Comparison of ENCODE assay signal across 8 cellular contexts in the genomic region with DNA sequence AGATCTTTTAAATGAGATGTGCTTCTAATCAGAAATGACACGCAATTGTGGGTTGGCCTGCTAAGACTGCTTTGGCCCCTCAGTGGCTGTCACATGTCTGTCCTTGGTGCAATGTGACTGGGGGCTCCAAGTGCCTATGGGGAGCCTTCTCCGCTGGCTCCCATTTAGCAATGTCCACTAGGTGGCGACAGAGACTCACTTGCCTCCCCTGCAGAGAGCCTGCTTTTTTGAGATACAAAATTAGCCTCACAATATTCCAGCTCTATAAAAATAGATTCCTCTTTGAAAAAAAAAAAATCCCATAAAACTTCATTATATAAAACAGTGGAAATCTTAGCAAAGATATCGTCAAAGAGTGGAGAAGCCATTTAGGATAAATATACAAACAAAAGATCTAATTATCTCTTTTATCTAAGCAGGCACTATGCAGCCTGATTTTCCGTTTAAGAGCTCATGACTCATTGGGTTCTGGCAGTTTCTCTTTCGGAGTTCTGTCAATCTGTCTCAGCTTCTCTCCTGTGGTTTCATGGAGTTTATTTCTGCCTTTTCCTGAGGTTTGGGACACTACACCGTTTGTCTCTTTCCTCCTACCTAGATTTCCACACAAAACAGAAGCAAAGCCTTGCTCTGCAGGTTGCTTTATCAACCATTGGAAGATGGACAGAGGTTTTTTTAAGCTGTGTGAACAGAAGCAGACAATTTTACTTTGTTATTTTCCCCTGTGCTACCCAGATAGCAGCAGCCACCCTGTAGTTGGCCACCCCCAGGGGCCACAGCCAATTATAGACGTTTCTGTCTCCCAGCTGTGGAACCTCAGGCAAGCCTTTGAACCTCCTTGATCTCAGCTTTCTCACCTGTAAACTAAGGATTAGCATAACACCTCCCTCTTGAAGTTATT.
DNase-seq lines count a peak whose midpoint lies in the region; ATAC-seq and TF ChIP-seq lines count a peak whose summit lies in the region.

No MANE protein-coding gene starts in this region.

- peak overlapping the region; percentile 47 to 82 (median 61) for H3K27ac ChIP-seq in gastrocnemius medialis

- no peak overlapping the region for H3K27ac Mint-ChIP-seq in Calu3 (ENCODE audit: unreplicated experiment)
- H3K27ac Mint-ChIP-seq in T-helper 2 cell treated with Interferon-gamma antibody and Interleukin-4, amounts not matched to agents 5 μg/mL and 100 μg/mL, for 36 hours: no peak overlapping the region

- H3K9me3 Mint-ChIP-seq in Calu3 (ENCODE audit: low read depth, unreplicated experiment): no peaks in the 10 kb centered on the region
- no peaks in the 10 kb centered on the region for H3K9me3 Mint-ChIP-seq in T-helper 2 cell treated with Interferon-gamma antibody and Interleukin-4, amounts not matched to agents 5 μg/mL and 100 μg/mL, for 36 hours

- peak; percentile 78 for DNase-seq in Calu3
- DNase-seq in NAMALWA (ENCODE audit: low spot score): peak; percentile 79
- peak; percentile 57 for DNase-seq in T-helper 2 cell treated with Interferon-gamma antibody and Interleukin-4, amounts not matched to agents 5 μg/mL and 100 μg/mL, for 36 hours (ENCODE audit: low spot score)
- peak; percentile 87 for DNase-seq in astrocyte of the hippocampus (ENCODE audit: low read depth, low spot score)
- peak; percentile 69 to 70 for DNase-seq in hippocampal formation (lab: John Stamatoyannopoulos, UW)
- DNase-seq in gastrocnemius medialis: peak; percentile 41 to 62
- DNase-seq in mesenteric fat pad (ENCODE audit: low spot score): no peak

- peaks cover 8 to 10% of the 10 kb centered on the region in 2 donors for H3K4me1 ChIP-seq in gastrocnemius medialis

- TF ChIP-seq CTCF in Calu3 (IDR thresholded peaks at IDR 0.05; ENCODE audit: unreplicated experiment) (peak; percentile 92), gastrocnemius medialis (IDR thresholded peaks at IDR 0.05 in 4 of 5, conservative IDR thresholded peaks at IDR 0.05 in 1 of 5) (peak; percentile 85 to 98 (median 94))

- in situ Hi-C loops in gastrocnemius medialis (cut with MboI; ENCODE audit: low sequenced_read_pairs in 4 of 4): loop anchor here (5.0 to 25.0 kb wide), 4 partner anchors 34 to 224 kb away; no protein-coding TSS in a partner anchor

- H3K27me3 ChIP-seq in gastrocnemius medialis: no peaks in the 10 kb centered on the region

- no peaks in the 10 kb centered on the region for H3K9me3 ChIP-seq in gastrocnemius medialis

- intact Hi-C loops in Calu3 (cut with micrococcal nuclease; ENCODE audit: unreplicated experiment) (loop anchor here (1.0 to 5.0 kb wide), 5 partner anchors 29 to 336 kb away; no protein-coding TSS in a partner anchor), gastrocnemius medialis (cut with DNase I; ENCODE audit: low total_unique reads) (loop anchor here (1.0 kb wide), 2 partner anchors 29 to 218 kb away; no protein-coding TSS in a partner anchor)

- peak overlapping the region in 3 of 4 donors; percentile 18 to 40 (median 33) for H3K4me3 ChIP-seq in gastrocnemius medialis

- CTCF ChIA-PET in Calu3 (lab: Charles Lee): interaction anchor here (0.6 to 2.4 kb wide), 25 partner anchors 8 to 337 kb away, joined by 3 to 41 read pairs (median 4); no protein-coding TSS in a partner anchor

- H3K27me3 Mint-ChIP-seq in Calu3 (ENCODE audit: unreplicated experiment): peaks cover 70% of the 10 kb centered on the region
- H3K27me3 Mint-ChIP-seq in T-helper 2 cell treated with Interferon-gamma antibody and Interleukin-4, amounts not matched to agents 5 μg/mL and 100 μg/mL, for 36 hours (ENCODE audit: low read depth): peaks cover 18% of the 10 kb centered on the region

- no peak for TF ChIP-seq POLR2A in gastrocnemius medialis (IDR thresholded peaks at IDR 0.05)

- H3K36me3 ChIP-seq in gastrocnemius medialis: no peaks in the 10 kb centered on the region

- H3K4me1 Mint-ChIP-seq in Calu3 (ENCODE audit: low read depth, unreplicated experiment): no peaks in the 10 kb centered on the region
- H3K4me1 Mint-ChIP-seq in T-helper 2 cell treated with Interferon-gamma antibody and Interleukin-4, amounts not matched to agents 5 μg/mL and 100 μg/mL, for 36 hours (ENCODE audit: low read depth): peaks cover 11% of the 10 kb centered on the region

- ATAC-seq in GM21825 (IDR thresholded peaks at IDR 0.05; ENCODE audit: unreplicated experiment): peak; percentile 75
- peak; percentile 96 for ATAC-seq in gastrocnemius medialis

- no peaks in the 10 kb centered on the region for H3K36me3 Mint-ChIP-seq in Calu3 (ENCODE audit: insufficient read depth, unreplicated experiment)
- H3K36me3 Mint-ChIP-seq in T-helper 2 cell treated with Interferon-gamma antibody and Interleukin-4, amounts not matched to agents 5 μg/mL and 100 μg/mL, for 36 hours (ENCODE audit: low read depth): no peaks in the 10 kb centered on the region

- BruUV-seq in Calu3 (replicated peaks; lab: Mats Ljungman, UMichigan): no TSS peak

- H3K4me3 Mint-ChIP-seq in Calu3 (ENCODE audit: low read depth, unreplicated experiment): no peak overlapping the region
- H3K4me3 Mint-ChIP-seq in T-helper 2 cell treated with Interferon-gamma antibody and Interleukin-4, amounts not matched to agents 5 μg/mL and 100 μg/mL, for 36 hours: peak overlapping the region; percentile 57
